Comparison of ENCODE assay signal across 25 cellular contexts in the genomic region with DNA sequence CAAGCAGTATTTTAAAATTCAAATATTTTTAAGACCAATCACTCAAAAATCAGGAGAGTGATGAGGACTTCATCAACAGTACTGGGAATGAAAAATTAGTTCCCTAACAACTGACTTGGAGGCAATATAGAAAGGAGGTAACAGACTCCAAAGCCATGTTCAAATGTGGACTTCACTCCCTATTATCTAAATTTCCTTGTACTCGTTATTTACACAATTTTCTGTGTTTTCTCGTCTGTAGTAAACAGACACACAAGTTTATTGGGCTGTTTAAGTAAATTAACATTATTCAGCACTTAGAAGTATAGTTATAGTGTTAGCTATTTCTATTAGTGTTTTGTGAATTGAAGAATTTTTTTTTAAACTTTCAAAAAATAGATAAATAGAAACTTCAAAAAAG.
"Had no signal": no experiment of that assay in that cellular context is flagged by ENCODE, and none has a peak within 500 bp of the region (broad histone marks: within the 10 kb centered on the region; RNA-seq: fewer than 3 reads in every experiment).

No MANE protein-coding gene starts in this region.

- H3K36me3 ChIP-seq: ascending aorta, breast epithelium, cardiac muscle cell, colonic mucosa, esophagus muscularis mucosa, gastroesophageal sphincter, heart right ventricle had no signal

- H3K9me3 ChIP-seq: ascending aorta, breast epithelium, colonic mucosa, esophagus muscularis mucosa, gastroesophageal sphincter, heart right ventricle had no signal

- H3K4me1 ChIP-seq: ascending aorta, breast epithelium, colonic mucosa, esophagus muscularis mucosa, foreskin keratinocyte, gastroesophageal sphincter, heart right ventricle had no signal

- H3K4me3 ChIP-seq: ascending aorta, breast epithelium, cardiac muscle cell, colonic mucosa, esophagus muscularis mucosa, gastroesophageal sphincter, heart right ventricle had no signal

- H3K27me3 ChIP-seq: ascending aorta, breast epithelium, cardiac muscle cell, colonic mucosa, esophagus muscularis mucosa, foreskin keratinocyte, gastroesophageal sphincter, heart right ventricle had no signal

- DNase-seq: activated CD4-positive, alpha-beta memory T cell treated with anti-CD3 and anti-CD28 coated beads for 36 hours; activated CD4-positive, alpha-beta T cell treated with anti-CD3 and anti-CD28 coated beads for 36 hours; activated CD4-positive, alpha-beta T cell treated with anti-CD3 and anti-CD28 coated beads, Interleukin-2, amount 10 ng/mL, durations not matched to agents 24 days and 14 days; activated CD4-positive, CD25-positive, alpha-beta regulatory T cell; activated CD4-positive, CD25-positive, alpha-beta regulatory T cell treated with anti-CD3 and anti-CD28 coated beads, Interleukin-2, amount 50 U/mL, for 72 hours; activated CD8-positive, alpha-beta memory T cell treated with anti-CD3 and anti-CD28 coated beads, Interleukin-2, amount 10 ng/mL, durations not matched to agents 7 days and 5 days; activated CD8-positive, alpha-beta memory T cell treated with anti-CD3 and anti-CD28 coated beads, Interleukin-2, amount 50 U/mL, for 4 hours; activated CD8-positive, alpha-beta T cell treated with anti-CD3 and anti-CD28 coated beads, Interleukin-2, amount 10 ng/mL, durations not matched to agents 7 days and 5 days; activated effector memory CD4-positive, alpha-beta T cell treated with anti-CD3 and anti-CD28 coated beads, Interleukin-2, amount 50 U/mL, for 16 hours; activated naive CD4-positive, alpha-beta T cell treated with anti-CD3 and anti-CD28 coated beads for 36 hours; activated naive CD8-positive, alpha-beta T cell treated with anti-CD3 and anti-CD28 coated beads, Interleukin-2, amount 10 ng/mL, durations not matched to agents 7 days and 5 days; activated T-cell treated with anti-CD3 and anti-CD28 coated beads, Interleukin-2, amount 50 U/mL, for 1 hour; activated T-cell treated with anti-CD3 and anti-CD28 coated beads, Interleukin-2, amount 50 U/mL, for 48 hours; central memory CD4-positive, alpha-beta T cell; cerebellar nuclear complex; colonic mucosa; effector CD8-positive, alpha-beta T cell; foreskin keratinocyte; heart right ventricle; T-helper 2 cell had no signal

- H3K27ac ChIP-seq: ascending aorta, breast epithelium, colonic mucosa, esophagus muscularis mucosa, foreskin keratinocyte, gastroesophageal sphincter, heart right ventricle had no signal

- ATAC-seq: activated CD4-positive, alpha-beta T cell treated with anti-CD3 and anti-CD28 coated beads for 36 hours; activated CD8-positive, alpha-beta memory T cell treated with anti-CD3 and anti-CD28 coated beads, Interleukin-2, amount 10 ng/mL, durations not matched to agents 7 days and 5 days; activated CD8-positive, alpha-beta T cell treated with anti-CD3 and anti-CD28 coated beads, Interleukin-2, amount 10 ng/mL, durations not matched to agents 7 days and 5 days; foreskin keratinocyte; gastroesophageal sphincter; heart right ventricle had no signal
